In the genomic region with DNA sequence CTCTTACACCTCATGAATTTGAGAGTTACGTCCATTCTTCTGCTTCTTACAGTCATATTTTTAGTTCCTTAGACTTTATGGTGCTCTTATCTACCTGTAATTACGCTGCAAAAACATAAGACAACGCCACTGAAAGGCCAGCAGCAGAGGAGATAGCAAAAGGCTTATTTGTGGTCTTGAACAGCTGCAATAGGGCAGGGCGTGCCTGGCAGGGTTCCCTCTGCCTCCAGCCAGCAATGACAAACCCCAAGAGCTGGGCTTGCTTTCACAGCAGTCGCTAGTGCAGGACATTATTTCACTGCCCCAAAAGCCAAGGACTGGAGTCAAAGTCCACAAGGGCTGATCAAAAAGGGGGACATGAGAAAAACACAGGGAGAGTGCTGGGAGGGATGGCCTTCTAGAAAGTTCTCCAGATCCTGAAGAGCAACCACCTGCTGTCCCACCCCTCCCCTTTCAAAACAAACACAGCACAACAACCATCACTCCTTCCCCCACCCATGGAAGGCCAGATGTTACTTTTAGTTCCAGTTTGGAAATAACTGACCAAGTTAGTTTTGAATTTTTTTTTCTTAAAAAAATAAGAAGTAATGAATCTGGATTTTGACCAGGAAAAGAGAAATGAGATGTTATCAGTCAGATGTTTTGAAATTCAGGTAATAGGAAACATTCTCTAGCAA, we compare ENCODE assay signal across 14 cellular contexts.
A peak's percentile ranks its signal among the peaks of the same experiment; 100 is the strongest.
DNase-seq lines count a peak whose midpoint lies in the region; ATAC-seq and TF ChIP-seq lines count a peak whose summit lies in the region.
"Had no signal": no experiment of that assay in that cellular context is flagged by ENCODE, and none has a peak within 500 bp of the region (broad histone marks: within the 10 kb centered on the region; RNA-seq: fewer than 3 reads in every experiment).

No MANE protein-coding gene starts in this region.

- ATAC-seq in naive thymus-derived CD4-positive, alpha-beta T cell: no peak
- ATAC-seq: HCT116 had no signal

- H3K9me3 Mint-ChIP-seq in naive thymus-derived CD4-positive, alpha-beta T cell: no peaks in the 10 kb centered on the region
- H3K9me3 Mint-ChIP-seq: activated T-cell treated with anti-CD3 and anti-CD28 coated beads, Interleukin-2, amount 50 U/mL, for 24 hours; stimulated activated naive CD8-positive, alpha-beta T cell treated with anti-CD3 and anti-CD28 coated beads, Interleukin-15, Interleukin-2, amounts not matched to agents 100 ng/mL and 50 ng/mL, for 24 hours had no signal

- H3K4me1 Mint-ChIP-seq in naive thymus-derived CD4-positive, alpha-beta T cell: peaks cover 33 to 93% (median 80%) of the 10 kb centered on the region in 7 donors

- H3K36me3 Mint-ChIP-seq in naive thymus-derived CD4-positive, alpha-beta T cell: peaks cover 11 to 41% (median 24%) of the 10 kb centered on the region in 5 donors

- no peaks in the 10 kb centered on the region for H3K9me3 ChIP-seq in Peyer's patch
- no peaks in the 10 kb centered on the region for H3K9me3 ChIP-seq in naive thymus-derived CD4-positive, alpha-beta T cell (ENCODE audit: control insufficient read depth in 2 of 3, low read length in 3 of 3)
- H3K9me3 ChIP-seq in tibial nerve: no peaks in the 10 kb centered on the region
- H3K9me3 ChIP-seq: ascending aorta had no signal

- H3K27me3 Mint-ChIP-seq in naive thymus-derived CD4-positive, alpha-beta T cell: no peaks in the 10 kb centered on the region
- H3K27me3 Mint-ChIP-seq: activated T-cell treated with anti-CD3 and anti-CD28 coated beads, Interleukin-2, amount 50 U/mL, for 24 hours; stimulated activated naive CD8-positive, alpha-beta T cell treated with anti-CD3 and anti-CD28 coated beads, Interleukin-15, Interleukin-2, amounts not matched to agents 100 ng/mL and 50 ng/mL, for 24 hours had no signal

- POLR2A ChIA-PET in naive thymus-derived CD4-positive, alpha-beta T cell (lab: Charles Lee): interaction anchor here (0.6 kb wide), 1 partner anchor 28 kb away, joined by 3 read pairs; no protein-coding TSS in a partner anchor

- H3K4me3 ChIP-seq in Peyer's patch: no peak overlapping the region
- peak overlapping the region; percentile 50 for H3K4me3 ChIP-seq in fibroblast of pulmonary artery (replicated peaks; ENCODE audit: low read depth, low read length)
- H3K4me3 ChIP-seq in naive thymus-derived CD4-positive, alpha-beta T cell (ENCODE audit: low read length): no peak overlapping the region
- H3K4me3 ChIP-seq in tibial nerve: no peak overlapping the region
- H3K4me3 ChIP-seq: ascending aorta had no signal

- H3K4me3 Mint-ChIP-seq in naive thymus-derived CD4-positive, alpha-beta T cell: no peak overlapping the region
- H3K4me3 Mint-ChIP-seq: activated T-cell treated with anti-CD3 and anti-CD28 coated beads, Interleukin-2, amount 50 U/mL, for 24 hours; stimulated activated naive CD8-positive, alpha-beta T cell treated with anti-CD3 and anti-CD28 coated beads, Interleukin-15, Interleukin-2, amounts not matched to agents 100 ng/mL and 50 ng/mL, for 24 hours had no signal

- H3K36me3 ChIP-seq in Peyer's patch: no peaks in the 10 kb centered on the region
- peaks cover 0 to 11% (median 3%) of the 10 kb centered on the region in 3 experiments for H3K36me3 ChIP-seq in naive thymus-derived CD4-positive, alpha-beta T cell (ENCODE audit: control insufficient read depth in 2 of 3, insufficient read depth in 3 of 3, low read length in 3 of 3)
- H3K36me3 ChIP-seq in tibial nerve: no peaks in the 10 kb centered on the region

- H3K4me1 ChIP-seq in Peyer's patch (peaks cover 0 to 43% (median 3%) of the 10 kb centered on the region in 4 donors), tibial nerve (peaks cover 0 to 96% (median 56%) of the 10 kb centered on the region in 4 donors)
- peaks cover 16 to 26% of the 10 kb centered on the region in 2 donors for H3K4me1 ChIP-seq in naive thymus-derived CD4-positive, alpha-beta T cell (ENCODE audit: control insufficient read depth in 2 of 2, insufficient read depth in 2 of 2, low read length in 2 of 2)

- CTCF ChIA-PET in naive thymus-derived CD4-positive, alpha-beta T cell (lab: Charles Lee): no interaction called here

- H3K27ac ChIP-seq in Peyer's patch (no peak overlapping the region), tibial nerve (peak overlapping the region in 2 of 4 donors; percentile 34 to 45)
- no peak overlapping the region for H3K27ac ChIP-seq in naive thymus-derived CD4-positive, alpha-beta T cell (ENCODE audit: low read depth, low read length)
- H3K27ac ChIP-seq: ascending aorta had no signal

- TF ChIP-seq POLR2A in Peyer's patch (IDR thresholded peaks at IDR 0.05) (no peak), tibial nerve (IDR thresholded peaks at IDR 0.05) (no peak)

- peak in 1 of 2 donors; percentile 47 for TF ChIP-seq EP300 in tibial nerve (IDR thresholded peaks at IDR 0.05)

- TF ChIP-seq CTCF in Peyer's patch (IDR thresholded peaks at IDR 0.05): no peak
- no peak for TF ChIP-seq CTCF in fibroblast of pulmonary artery (IDR thresholded peaks at IDR 0.05; ENCODE audit: low read length, missing control alignments)
- no peak for TF ChIP-seq CTCF in tibial nerve (IDR thresholded peaks at IDR 0.05)
- TF ChIP-seq CTCF in GM13977 (IDR thresholded peaks at IDR 0.05; ENCODE audit: extremely low read depth, insufficient read depth, missing control alignments): no peak

- WGBS in tibial nerve, 2 donors: 58% methylated on average over 5 of the region's 5 CpGs

- in situ Hi-C loops in GM13977 (cut with MboI; ENCODE audit: low pct_unique_long_range_greater_than_20kb, low sequenced_read_pairs, unreplicated experiment): no loop called here

- intact Hi-C loops in naive thymus-derived CD4-positive, alpha-beta T cell (cut with micrococcal nuclease): loop anchor here in 1 of 2 donors (2.0 kb wide), 1 partner anchor 17 kb away; no protein-coding TSS in a partner anchor

- peak in 2 of 3 donors; percentile 58 to 65 for DNase-seq in Peyer's patch
- DNase-seq in fibroblast of pulmonary artery (ENCODE audit: low read depth): no peak
- no peak for DNase-seq in naive thymus-derived CD4-positive, alpha-beta T cell
- peak; percentile 68 to 71 for DNase-seq in tibial nerve (ENCODE audit: low spot score in 2 of 2)
- no peak for DNase-seq in GM13977 (ENCODE audit: low spot score)
- no peak for DNase-seq in NCI-H2081 (lab: John Stamatoyannopoulos, UW)
- no peak for DNase-seq in ecto neural progenitor cell (ENCODE audit: low spot score)
- DNase-seq: activated T-cell treated with anti-CD3 and anti-CD28 coated beads, Interleukin-2, amount 50 U/mL, for 24 hours; NCI-H510A; SIG-M5; stimulated activated CD4-positive, alpha-beta T cell treated with anti-CD3 and anti-CD28 coated beads, Interleukin-4, amount 100 ng/mL, for 24 hours had no signal

- peak overlapping the region in 5 of 9 donors; percentile 0 to 58 (median 16) for H3K27ac Mint-ChIP-seq in naive thymus-derived CD4-positive, alpha-beta T cell
- H3K27ac Mint-ChIP-seq: activated T-cell treated with anti-CD3 and anti-CD28 coated beads, Interleukin-2, amount 50 U/mL, for 24 hours; stimulated activated naive CD8-positive, alpha-beta T cell treated with anti-CD3 and anti-CD28 coated beads, Interleukin-15, Interleukin-2, amounts not matched to agents 100 ng/mL and 50 ng/mL, for 24 hours had no signal

- H3K27me3 ChIP-seq in Peyer's patch (no peaks in the 10 kb centered on the region), tibial nerve (no peaks in the 10 kb centered on the region)
- H3K27me3 ChIP-seq in naive thymus-derived CD4-positive, alpha-beta T cell (ENCODE audit: control insufficient read depth in 2 of 2, insufficient read depth in 2 of 2, low read length in 2 of 2): no peaks in the 10 kb centered on the region
- H3K27me3 ChIP-seq: ascending aorta had no signal

Comparison
In these comparisons a context has a peak if more than half of its experiments do, and no peak if none do; other contexts are left out.
1. DNase-seq: peak in Peyer's patch (2 of 3) and tibial nerve (2 of 2); none in fibroblast of pulmonary artery (single experiment), naive thymus-derived CD4-positive, alpha-beta T cell (0 of 9), GM13977 (single experiment), NCI-H2081 (0 of 2) and ecto neural progenitor cell (single experiment).